Comparison of ENCODE assay signal across 1 cellular context in genomic region chr4:55312491-55313101, GRCh38.
A peak's percentile ranks its signal among the peaks of the same experiment; 100 is the strongest.
TF ChIP-seq lines count a peak whose summit lies in the region.

No MANE protein-coding gene starts in this region.

TF ChIP-seq in HepG2, 621 proteins besides CTCF, POLR2A, EP300 and RAD21 (continued from another document):
- no peak for TF ChIP-seq ZHX2 (IDR thresholded peaks at IDR 0.05; ENCODE audit: low read depth)
- no peak for TF ChIP-seq ZHX2 (CRISPR knock-in tag; IDR thresholded peaks at IDR 0.05; ENCODE audit: borderline replicate concordance)
- 0 out of 2 replicates have a peak, but pooled peaks have one; percentile 21 for TF ChIP-seq ZNF12 (CRISPR knock-in tag; IDR thresholded peaks at IDR 0.05)
- no peak for TF ChIP-seq SNAI1 (CRISPR knock-in tag; IDR thresholded peaks at IDR 0.05; ENCODE audit: borderline replicate concordance)
